15 cellular contexts compared by ENCODE assay signal in the genomic region with DNA sequence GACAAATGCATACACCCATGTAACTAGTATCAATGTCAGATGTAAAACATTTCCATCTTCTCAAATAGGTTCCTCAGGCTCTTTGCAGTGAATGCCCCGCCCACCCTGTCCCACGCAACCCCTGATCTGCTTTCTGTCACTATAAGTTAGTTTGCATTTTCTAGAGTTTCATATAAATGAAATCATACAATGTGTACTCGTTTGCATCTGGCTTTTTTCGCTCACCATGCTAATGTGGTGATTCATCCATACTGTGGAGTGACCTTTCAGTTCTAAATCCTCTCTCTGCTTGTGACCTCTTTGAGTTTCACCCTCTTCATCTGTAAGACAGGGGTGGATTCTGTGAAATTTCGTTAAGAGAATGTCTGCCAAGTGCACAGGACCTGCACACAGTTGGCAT. TPM values are rescaled to one million over a fixed set of nuclear protein-coding genes. Genes with fewer than 3 reads are reported as not detected.
A peak's percentile ranks its signal among the peaks of the same experiment; 100 is the strongest.
DNase-seq lines count a peak whose midpoint lies in the region; ATAC-seq and TF ChIP-seq lines count a peak whose summit lies in the region.
"Had no signal": no experiment of that assay in that cellular context is flagged by ENCODE, and none has a peak within 500 bp of the region (broad histone marks: within the 10 kb centered on the region; RNA-seq: fewer than 3 reads in every experiment).

No MANE protein-coding gene starts in this region.

- H3K4me3 ChIP-seq in HAP-1: no peak overlapping the region
- H3K4me3 ChIP-seq: lung, spleen, transverse colon had no signal

- H3K4me3 Mint-ChIP-seq in natural killer cell: no peak overlapping the region
- H3K4me3 Mint-ChIP-seq: central memory CD8-positive, alpha-beta T cell; WTC11 had no signal

- H3K27me3 ChIP-seq in HAP-1 (ENCODE audit: low read depth): no peaks in the 10 kb centered on the region

- in situ Hi-C loops in HAP-1 (cut with MboI; ENCODE audit: low sequenced_read_pairs): no loop called here

- peaks cover 3 to 6% of the 10 kb centered on the region in 2 donors for H3K4me1 Mint-ChIP-seq in natural killer cell
- H3K4me1 Mint-ChIP-seq: central memory CD8-positive, alpha-beta T cell had no signal

- H3K9me3 ChIP-seq in HAP-1: no peaks in the 10 kb centered on the region
- H3K9me3 ChIP-seq: spleen, transverse colon had no signal

- TF ChIP-seq CTCF in GM10248 (IDR thresholded peaks at IDR 0.05; ENCODE audit: control extremely low read depth, extremely low read depth, low read depth, missing control alignments) (no peak), natural killer cell (IDR thresholded peaks at IDR 0.05) (no peak)

- peak; percentile 35 for DNase-seq in GM10248 (ENCODE audit: extremely low spot score)
- DNase-seq in HAP-1 (ENCODE audit: low spot score in 2 of 2): peak; percentile 19 to 38
- peak; percentile 48 for DNase-seq in amniotic stem cell (lab: John Stamatoyannopoulos, UW)
- peak; percentile 72 for DNase-seq in hepatic stellate cell (ENCODE audit: low spot score)
- no peak for DNase-seq in NCI-H1694 treated with DMSO at 0.1 percent for 48 hours (lab: John Stamatoyannopoulos, UW)
- DNase-seq in natural killer cell: no peak
- DNase-seq in activated gamma-delta T cell (lab: John Stamatoyannopoulos, UW): no peak
- no peak for DNase-seq in iPS-NIHi7 (ENCODE audit: extremely low spot score)
- DNase-seq: NCI-H2171, spleen, transverse colon had no signal

- peaks cover 18% of the 10 kb centered on the region for H3K4me1 ChIP-seq in HAP-1

- no peaks in the 10 kb centered on the region for H3K36me3 ChIP-seq in HAP-1 (replicated peaks)
- H3K36me3 ChIP-seq: spleen, transverse colon had no signal

- H3K27ac Mint-ChIP-seq in natural killer cell: no peak overlapping the region
- H3K27ac Mint-ChIP-seq: WTC11 had no signal

- CTCF ChIA-PET in GM10248 (lab: Yijun Ruan, JAX): interaction anchor here (1.3 kb wide), 1 partner anchor 30 kb away, joined by 3 read pairs; no protein-coding TSS in a partner anchor

- ATAC-seq in natural killer cell: no peak
- ATAC-seq: WTC11 had no signal

- H3K36me3 Mint-ChIP-seq in natural killer cell: no peaks in the 10 kb centered on the region
- H3K36me3 Mint-ChIP-seq: WTC11 had no signal

- intact Hi-C loops in natural killer cell (cut with micrococcal nuclease): no loop called here

- no peaks in the 10 kb centered on the region for H3K9me3 Mint-ChIP-seq in natural killer cell
- H3K9me3 Mint-ChIP-seq: central memory CD8-positive, alpha-beta T cell had no signal

- peaks cover 24 to 27% of the 10 kb centered on the region in 2 donors for H3K27me3 Mint-ChIP-seq in natural killer cell (ENCODE audit: low read depth in 2 of 2)

- POLR2A ChIA-PET in GM10248 (lab: Yijun Ruan, JAX): no interaction called here

RNA-seq across cellular contexts. Expression of gene MSI1, which starts 30.6 kb away (rescaled TPM):
- not detected for total RNA-seq in natural killer cell
- total RNA-seq: endothelial cell of umbilical vein had no signal

RNA-seq across cellular contexts. Expression of gene COX6A1, which starts 38.4 kb away (rescaled TPM):
- total RNA-seq in natural killer cell: 100 to 1,000 TPM; 152 to 189 (median 163) TPM

RNA-seq across cellular contexts. Expression of gene TRIAP1, which starts 46.7 kb away (rescaled TPM):
- 10 to 100 TPM; 21.3 to 25.8 (median 24.2) TPM for total RNA-seq in natural killer cell

RNA-seq across cellular contexts. Expression of gene GATC, which starts 46.7 kb away (rescaled TPM):
- total RNA-seq in natural killer cell: 10 to 100 TPM; 16.5 to 22.8 (median 20.5) TPM

Comparison
In these comparisons a context has a peak if more than half of its experiments do, and no peak if none do; other contexts are left out.
1. DNase-seq: peak in GM10248 (single experiment), HAP-1 (2 of 2), amniotic stem cell (single experiment) and hepatic stellate cell (single experiment); none in NCI-H1694 treated with DMSO at 0.1 percent for 48 hours (single experiment), natural killer cell (single experiment), activated gamma-delta T cell (single experiment) and iPS-NIHi7 (single experiment).